In genomic region chr5:141635646-141636045, GRCh38 we compare ENCODE assay signal across 8 cellular contexts. TPM values are rescaled to one million over a fixed set of nuclear protein-coding genes. Genes with fewer than 3 reads are reported as not detected.
DNase-seq lines count a peak whose midpoint lies in the region; ATAC-seq and TF ChIP-seq lines count a peak whose summit lies in the region.

No MANE protein-coding gene starts in this region.

- no peaks in the 10 kb centered on the region for H3K36me3 Mint-ChIP-seq in naive B cell

- POLR2A ChIA-PET in AG04449 (lab: Yijun Ruan, JAX): interaction anchor here (1.1 to 2.0 kb wide), 3 partner anchors 14 to 1137 kb away, joined by 3 to 13 read pairs (median 6); partner anchors contain the start of gene DIAPH1

- ATAC-seq in naive B cell (ENCODE audit: low read depth in 2 of 2) (no peak), HG03439 (IDR thresholded peaks at IDR 0.05; ENCODE audit: unreplicated experiment) (no peak)

- H3K27ac Mint-ChIP-seq in naive B cell: peak overlapping the region in 4 of 6 donors; percentile 20 to 91 (median 60)

- no peaks in the 10 kb centered on the region for H3K27me3 Mint-ChIP-seq in naive B cell

- CTCF ChIA-PET in AG04449 (lab: Yijun Ruan, JAX): interaction anchor here (1.9 to 11.9 kb wide), 5 partner anchors 9 to 43 kb away, joined by 5 to 314 read pairs (median 33); partner anchors contain the start of gene DIAPH1

- no peaks in the 10 kb centered on the region for H3K9me3 Mint-ChIP-seq in naive B cell

- H3K4me3 ChIP-seq in AG04449 (ENCODE audit: low read depth, low read length) (peak overlapping the region; percentile 99), cardiac fibroblast (replicated peaks in 1 of 2; ENCODE audit: low read depth in 2 of 2, low read length in 2 of 2) (peak overlapping the region; percentile 90 to 95)
- H3K4me3 ChIP-seq in Jurkat, Clone E6-1 (ENCODE audit: low read length): peak overlapping the region; percentile 96

- H3K4me1 Mint-ChIP-seq in naive B cell: peaks cover 27 to 40% (median 39%) of the 10 kb centered on the region in 3 donors

- H3K4me3 Mint-ChIP-seq in naive B cell: peak overlapping the region; percentile 84 to 96 (median 93)

- no peak for TF ChIP-seq CTCF in AG04449 (IDR thresholded peaks at IDR 0.05; ENCODE audit: insufficient read depth, low read length, missing control alignments)
- no peak for TF ChIP-seq CTCF in cardiac fibroblast (IDR thresholded peaks at IDR 0.05; ENCODE audit: low read depth, low read length)

- no peak for DNase-seq in AG04449 (ENCODE audit: low read depth, low spot score)
- DNase-seq in Jurkat, Clone E6-1 (ENCODE audit: low read depth, low spot score): no peak
- DNase-seq in cardiac fibroblast (ENCODE audit: low read depth in 2 of 2): no peak
- DNase-seq in naive B cell: no peak
- DNase-seq in LoVo (ENCODE audit: low spot score): no peak
- DNase-seq in NCI-H2227 (lab: John Stamatoyannopoulos, UW; ENCODE audit: unreplicated experiment): no peak
- no peak for DNase-seq in stimulated activated CD4-positive, alpha-beta T cell treated with anti-CD3 and anti-CD28 coated beads, Interleukin-2, amount 100 ng/mL, for 24 hours

RNA-seq across cellular contexts. Expression of gene HDAC3, which starts 1.0 kb away (rescaled TPM):
- polyA plus RNA-seq in Jurkat, Clone E6-1 (2012; ENCODE audit: insufficient read depth, insufficient read length): 140 TPM
- 100 to 1,000 TPM in 3 of 6 donors, 10 to 100 TPM in 3; 88.0 to 173 (median 99.5) TPM for polyA plus RNA-seq in naive B cell (ENCODE audit: low read depth in 6 of 6)

RNA-seq across cellular contexts. Expression of gene RELL2, which starts 1.2 kb away (rescaled TPM):
- 52.0 TPM for polyA plus RNA-seq in Jurkat, Clone E6-1 (2012; ENCODE audit: insufficient read depth, insufficient read length)
- polyA plus RNA-seq in naive B cell (ENCODE audit: low read depth in 6 of 6): 1 to 10 TPM; 1.3 to 3.8 (median 2.3) TPM

RNA-seq across cellular contexts. Expression of gene FCHSD1, which starts 15.6 kb away (rescaled TPM):
- 0.90 TPM for polyA plus RNA-seq in Jurkat, Clone E6-1 (2012; ENCODE audit: insufficient read depth, insufficient read length)
- 10 to 100 TPM in 2 of 6 donors, 1 to 10 TPM in 4; 4.9 to 12.1 (median 8.2) TPM for polyA plus RNA-seq in naive B cell (ENCODE audit: low read depth in 6 of 6)

RNA-seq across cellular contexts. Expression of gene DIAPH1, which starts 16.8 kb away (rescaled TPM):
- polyA plus RNA-seq in Jurkat, Clone E6-1 (2012; ENCODE audit: insufficient read depth, insufficient read length): 268 TPM
- 10 to 100 TPM; 29.5 to 54.9 (median 45.9) TPM for polyA plus RNA-seq in naive B cell (ENCODE audit: low read depth in 6 of 6)

RNA-seq across cellular contexts. Expression of gene ARAP3, which starts 46.4 kb away (rescaled TPM):
- polyA plus RNA-seq in Jurkat, Clone E6-1 (2012; ENCODE audit: insufficient read depth, insufficient read length): not detected
- not detected for polyA plus RNA-seq in naive B cell (ENCODE audit: low read depth in 6 of 6)
